1 cellular context compared by ENCODE assay signal in genomic region chr17:28548417-28549130, GRCh38.
TF ChIP-seq lines count a peak whose summit lies in the region.

No MANE protein-coding gene starts in this region.

TF ChIP-seq in GM12891, 5 proteins besides CTCF, POLR2A, EP300 and RAD21:
- TF ChIP-seq PAX5 (IDR thresholded peaks at IDR 0.05; ENCODE audit: insufficient read depth, low read length, severe bottlenecking) (no peak), POU2F2 (IDR thresholded peaks at IDR 0.05; ENCODE audit: low read depth, low read length) (no peak), TAF1 (IDR thresholded peaks at IDR 0.05; ENCODE audit: low read depth, low read length) (no peak), SPI1 (IDR thresholded peaks at IDR 0.05; ENCODE audit: low read depth, low read length) (no peak), POLR2AphosphoS5 (IDR thresholded peaks at IDR 0.05; ENCODE audit: low read depth, low read length) (no peak)
